7 cellular contexts compared by ENCODE assay signal in the genomic region with DNA sequence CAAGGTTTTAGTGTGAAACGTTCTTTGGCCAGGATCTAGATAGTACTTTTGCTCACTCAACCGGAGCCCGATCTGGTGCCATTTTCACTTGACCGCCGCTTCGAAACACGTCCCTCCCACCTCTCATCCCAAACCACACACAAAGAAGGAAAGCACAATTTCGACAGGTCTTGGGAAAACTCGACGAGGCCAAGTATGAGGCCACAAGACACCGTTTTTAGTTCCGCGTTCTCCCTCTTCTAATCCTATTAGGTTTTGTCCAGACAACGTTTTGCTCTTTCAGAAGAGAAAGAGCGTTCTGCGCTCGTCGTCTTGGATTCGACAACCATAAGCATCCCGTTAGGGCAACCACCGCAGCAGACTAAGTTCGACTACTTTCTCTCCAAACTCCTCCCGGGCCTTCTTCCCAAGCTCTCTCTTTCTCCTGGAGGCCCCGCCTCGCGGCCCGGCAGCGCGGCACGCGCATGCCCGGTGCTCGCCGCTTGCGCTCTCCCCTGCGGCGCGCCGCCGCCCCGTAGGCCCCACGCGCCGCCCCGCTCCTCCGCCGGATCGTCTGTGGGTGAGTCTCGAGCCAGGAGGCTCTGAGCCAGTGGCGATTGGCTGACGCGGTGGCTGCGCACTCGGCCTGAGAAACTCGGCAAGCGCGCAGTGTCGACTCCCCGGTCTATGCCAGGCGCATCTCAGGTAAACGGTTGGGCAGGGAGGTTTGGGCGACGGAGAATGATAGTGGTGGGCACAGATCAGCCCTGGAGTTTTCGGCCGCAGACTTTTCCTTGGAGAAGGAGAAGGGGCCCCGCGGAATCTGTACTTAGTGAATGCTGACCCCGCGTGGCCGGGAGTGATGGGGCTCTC. TPM values are rescaled to one million over a fixed set of nuclear protein-coding genes. Genes with fewer than 3 reads are reported as not detected.
DNase-seq lines count a peak whose midpoint lies in the region; ATAC-seq and TF ChIP-seq lines count a peak whose summit lies in the region.

Gene MIPOL1, plus strand, starts transcription at position 517 of the 852 bp plus-strand sequence. CDS start 49,952 bp downstream, outside the sequence.

- ATAC-seq in GM19395 (IDR thresholded peaks at IDR 0.05; ENCODE audit: unreplicated experiment), result peak; percentile 46
- no peak for ATAC-seq in GM19452 (IDR thresholded peaks at IDR 0.05; ENCODE audit: unreplicated experiment)

- TF ChIP-seq CTCF in fibroblast of villous mesenchyme (IDR thresholded peaks at IDR 0.05; ENCODE audit: insufficient read depth, low read depth, low read length), result no peak

- no peaks in the 10 kb centered on the region for H3K27me3 ChIP-seq in muscle layer of duodenum (ENCODE audit: low read depth, low read length)

- peaks cover 0 to 4% of the 10 kb centered on the region in 2 donors for H3K4me1 ChIP-seq in muscle layer of duodenum (ENCODE audit: control insufficient read depth in 1 of 2, insufficient read depth in 2 of 2, low read length in 2 of 2)

- H3K36me3 ChIP-seq in muscle layer of duodenum (ENCODE audit: control insufficient read depth in 1 of 2, insufficient read depth in 2 of 2, low read length in 2 of 2), result no peaks in the 10 kb centered on the region

- DNase-seq in NCI-H2171 (lab: John Stamatoyannopoulos, UW) (peak; percentile 80), fibroblast of villous mesenchyme (ENCODE audit: low read depth) (peak; percentile 82), superior temporal gyrus (ENCODE audit: extremely low spot score) (peak; percentile 80)
- DNase-seq in activated CD8-positive, alpha-beta memory T cell treated with anti-CD3 and anti-CD28 coated beads, Interleukin-2, amount 50 U/mL, for 48 hours, result peak; percentile 50

- H3K27ac ChIP-seq in muscle layer of duodenum (ENCODE audit: low read length), result peak within 1 kb of the TSS; percentile 95

- H3K9me3 ChIP-seq in muscle layer of duodenum (ENCODE audit: control insufficient read depth in 1 of 2, low read length in 2 of 2), result no peaks in the 10 kb centered on the region

- H3K4me3 ChIP-seq in fibroblast of villous mesenchyme (ENCODE audit: low read depth, low read length), result peak within 1 kb of the TSS; percentile 64
- H3K4me3 ChIP-seq in muscle layer of duodenum (ENCODE audit: low read depth in 1 of 2, low read length in 2 of 2), result peak within 1 kb of the TSS; percentile 79 to 93

RNA-seq across cellular contexts. Expression of gene MIPOL1, which starts in this region (rescaled TPM):
- 10.0 and 14.7 TPM in 2 replicates for total RNA-seq in fibroblast of villous mesenchyme
